In genomic region chr7:490461-491291, GRCh38 we compare ENCODE assay signal across 1 cellular context.
TF ChIP-seq lines count a peak whose summit lies in the region.

No MANE protein-coding gene starts in this region.

TF ChIP-seq in GM23338, 12 proteins besides CTCF, POLR2A, EP300 and RAD21 (continued from another document):
- TF ChIP-seq, protein P1, sequence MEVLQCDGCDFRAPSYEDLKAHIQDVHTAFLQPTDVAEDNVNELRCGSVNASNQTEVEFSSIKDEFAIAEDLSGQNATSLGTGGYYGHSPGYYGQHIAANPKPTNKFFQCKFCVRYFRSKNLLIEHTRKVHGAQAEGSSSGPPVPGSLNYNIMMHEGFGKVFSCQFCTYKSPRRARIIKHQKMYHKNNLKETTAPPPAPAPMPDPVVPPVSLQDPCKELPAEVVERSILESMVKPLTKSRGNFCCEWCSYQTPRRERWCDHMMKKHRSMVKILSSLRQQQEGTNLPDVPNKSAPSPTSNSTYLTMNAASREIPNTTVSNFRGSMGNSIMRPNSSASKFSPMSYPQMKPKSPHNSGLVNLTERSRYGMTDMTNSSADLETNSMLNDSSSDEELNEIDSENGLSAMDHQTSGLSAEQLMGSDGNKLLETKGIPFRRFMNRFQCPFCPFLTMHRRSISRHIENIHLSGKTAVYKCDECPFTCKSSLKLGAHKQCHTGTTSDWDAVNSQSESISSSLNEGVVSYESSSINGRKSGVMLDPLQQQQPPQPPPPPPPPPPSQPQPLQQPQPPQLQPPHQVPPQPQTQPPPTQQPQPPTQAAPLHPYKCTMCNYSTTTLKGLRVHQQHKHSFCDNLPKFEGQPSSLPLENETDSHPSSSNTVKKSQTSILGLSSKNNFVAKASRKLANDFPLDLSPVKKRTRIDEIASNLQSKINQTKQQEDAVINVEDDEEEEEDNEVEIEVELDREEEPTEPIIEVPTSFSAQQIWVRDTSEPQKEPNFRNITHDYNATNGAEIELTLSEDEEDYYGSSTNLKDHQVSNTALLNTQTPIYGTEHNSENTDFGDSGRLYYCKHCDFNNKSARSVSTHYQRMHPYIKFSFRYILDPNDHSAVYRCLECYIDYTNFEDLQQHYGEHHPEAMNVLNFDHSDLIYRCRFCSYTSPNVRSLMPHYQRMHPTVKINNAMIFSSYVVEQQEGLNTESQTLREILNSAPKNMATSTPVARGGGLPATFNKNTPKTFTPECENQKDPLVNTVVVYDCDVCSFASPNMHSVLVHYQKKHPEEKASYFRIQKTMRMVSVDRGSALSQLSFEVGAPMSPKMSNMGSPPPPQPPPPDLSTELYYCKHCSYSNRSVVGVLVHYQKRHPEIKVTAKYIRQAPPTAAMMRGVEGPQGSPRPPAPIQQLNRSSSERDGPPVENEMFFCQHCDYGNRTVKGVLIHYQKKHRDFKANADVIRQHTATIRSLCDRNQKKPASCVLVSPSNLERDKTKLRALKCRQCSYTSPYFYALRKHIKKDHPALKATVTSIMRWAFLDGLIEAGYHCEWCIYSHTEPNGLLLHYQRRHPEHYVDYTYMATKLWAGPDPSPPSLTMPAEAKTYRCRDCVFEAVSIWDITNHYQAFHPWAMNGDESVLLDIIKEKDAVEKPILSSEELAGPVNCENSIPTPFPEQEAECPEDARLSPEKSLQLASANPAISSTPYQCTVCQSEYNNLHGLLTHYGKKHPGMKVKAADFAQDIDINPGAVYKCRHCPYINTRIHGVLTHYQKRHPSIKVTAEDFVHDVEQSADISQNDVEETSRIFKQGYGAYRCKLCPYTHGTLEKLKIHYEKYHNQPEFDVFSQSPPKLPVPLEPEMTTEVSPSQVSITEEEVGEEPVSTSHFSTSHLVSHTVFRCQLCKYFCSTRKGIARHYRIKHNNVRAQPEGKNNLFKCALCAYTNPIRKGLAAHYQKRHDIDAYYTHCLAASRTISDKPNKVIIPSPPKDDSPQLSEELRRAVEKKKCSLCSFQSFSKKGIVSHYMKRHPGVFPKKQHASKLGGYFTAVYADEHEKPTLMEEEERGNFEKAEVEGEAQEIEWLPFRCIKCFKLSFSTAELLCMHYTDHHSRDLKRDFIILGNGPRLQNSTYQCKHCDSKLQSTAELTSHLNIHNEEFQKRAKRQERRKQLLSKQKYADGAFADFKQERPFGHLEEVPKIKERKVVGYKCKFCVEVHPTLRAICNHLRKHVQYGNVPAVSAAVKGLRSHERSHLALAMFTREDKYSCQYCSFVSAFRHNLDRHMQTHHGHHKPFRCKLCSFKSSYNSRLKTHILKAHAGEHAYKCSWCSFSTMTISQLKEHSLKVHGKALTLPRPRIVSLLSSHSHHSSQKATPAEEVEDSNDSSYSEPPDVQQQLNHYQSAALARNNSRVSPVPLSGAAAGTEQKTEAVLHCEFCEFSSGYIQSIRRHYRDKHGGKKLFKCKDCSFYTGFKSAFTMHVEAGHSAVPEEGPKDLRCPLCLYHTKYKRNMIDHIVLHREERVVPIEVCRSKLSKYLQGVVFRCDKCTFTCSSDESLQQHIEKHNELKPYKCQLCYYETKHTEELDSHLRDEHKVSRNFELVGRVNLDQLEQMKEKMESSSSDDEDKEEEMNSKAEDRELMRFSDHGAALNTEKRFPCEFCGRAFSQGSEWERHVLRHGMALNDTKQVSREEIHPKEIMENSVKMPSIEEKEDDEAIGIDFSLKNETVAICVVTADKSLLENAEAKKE (CRISPR knock-in tag; IDR thresholded peaks at IDR 0.05) = no peak
- TF ChIP-seq JUNB (IDR thresholded peaks at IDR 0.05; ENCODE audit: unreplicated experiment) = no peak
- TF ChIP-seq POLR2AphosphoS5 (IDR thresholded peaks at IDR 0.05; ENCODE audit: low read depth) = no peak
- no peak for TF ChIP-seq STAT1 (IDR thresholded peaks at IDR 0.05; ENCODE audit: unreplicated experiment)
- TF ChIP-seq EZH2 (IDR thresholded peaks at IDR 0.05; ENCODE audit: low read depth, unreplicated experiment) = no peak
- no peak for TF ChIP-seq ZNF331 (CRISPR knock-in tag; IDR thresholded peaks at IDR 0.05; ENCODE audit: low read depth)
- no peak for TF ChIP-seq CREB1 (CRISPR knock-in tag; IDR thresholded peaks at IDR 0.05; ENCODE audit: low read depth)
